Comparison of ENCODE assay signal across 8 cellular contexts in genomic region chr22:20079745-20080444, GRCh38. TPM values are rescaled to one million over a fixed set of nuclear protein-coding genes. Genes with fewer than 3 reads are reported as not detected.
DNase-seq lines count a peak whose midpoint lies in the region; ATAC-seq and TF ChIP-seq lines count a peak whose summit lies in the region.

DGCR8 (plus strand) TSS chr22:20080241; CDS start chr22:20085964, 5,723 bp downstream.

- H3K4me1 ChIP-seq in PC-9 (replicated peaks; ENCODE audit: insufficient read depth): peaks cover 4% of the 10 kb centered on the region; the same call in 1 of the 2 replicates
- H3K4me1 ChIP-seq in esophagus muscularis mucosa: peaks cover 45 to 51% (median 50%) of the 10 kb centered on the region in 4 donors
- H3K4me1 ChIP-seq in muscle layer of colon (ENCODE audit: insufficient read depth, low read length): peaks cover 38% of the 10 kb centered on the region

- H3F3A ChIP-seq in PC-9 (ENCODE audit: insufficient read depth, low read depth): peaks cover 16% of the 10 kb centered on the region

- no peaks in the 10 kb centered on the region for H3K9me3 ChIP-seq in PC-9 (ENCODE audit: insufficient read depth, low read depth)
- no peaks in the 10 kb centered on the region for H3K9me3 ChIP-seq in esophagus muscularis mucosa
- H3K9me3 ChIP-seq in muscle layer of colon (ENCODE audit: low read length): no peaks in the 10 kb centered on the region

- H3K36me3 ChIP-seq in PC-9 (ENCODE audit: low read depth) (no peaks in the 10 kb centered on the region), esophagus muscularis mucosa (no peaks in the 10 kb centered on the region), muscle layer of colon (ENCODE audit: insufficient read depth, low read length) (no peaks in the 10 kb centered on the region)

- TF ChIP-seq POLR2A in esophagus muscularis mucosa (IDR thresholded peaks at IDR 0.05; ENCODE audit: low read depth): no peak

- H3K9me2 ChIP-seq in PC-9 (ENCODE audit: insufficient read depth): no peaks in the 10 kb centered on the region

- intact Hi-C loops in PC-9 (cut with micrococcal nuclease; ENCODE audit: unreplicated experiment) (loop anchor here (2.0 kb wide), 1 partner anchor 37 kb away; the partner anchor contains the start of genes RANBP1 and TRMT2A), esophagus muscularis mucosa (cut with DNase I) (loop anchor here (5.0 kb wide), 1 partner anchor 63 kb away; the partner anchor contains the start of gene ARVCF)

- H3K4me3 Mint-ChIP-seq in activated T-cell treated with anti-CD3 and anti-CD28 coated beads, Interleukin-2, amount 50 U/mL, for 72 hours: peak within 1 kb of the TSS; percentile 84 to 88
- peak within 1 kb of the TSS; percentile 87 for H3K4me3 Mint-ChIP-seq in stimulated activated effector memory CD8-positive, alpha-beta T cell treated with anti-CD3 and anti-CD28 coated beads, Interleukin-12 subunit alpha, Interleukin-12 subunit beta, amount 100 ng/mL, for 72 hours

- POLR2A ChIA-PET in PC-9 (lab: Charles Lee; ENCODE audit: unreplicated experiment): interaction anchor here (0.6 kb wide), 1 partner anchor 17 kb away, joined by 6 read pairs; no protein-coding TSS in a partner anchor

- no peaks in the 10 kb centered on the region for H3K9me3 Mint-ChIP-seq in activated T-cell treated with anti-CD3 and anti-CD28 coated beads, Interleukin-2, amount 50 U/mL, for 72 hours
- H3K9me3 Mint-ChIP-seq in stimulated activated effector memory CD8-positive, alpha-beta T cell treated with anti-CD3 and anti-CD28 coated beads, Interleukin-12 subunit alpha, Interleukin-12 subunit beta, amount 100 ng/mL, for 72 hours: no peaks in the 10 kb centered on the region

- H3K36me3 Mint-ChIP-seq in activated T-cell treated with anti-CD3 and anti-CD28 coated beads, Interleukin-2, amount 50 U/mL, for 72 hours (ENCODE audit: insufficient read depth in 2 of 2): no peaks in the 10 kb centered on the region
- peaks cover 11% of the 10 kb centered on the region for H3K36me3 Mint-ChIP-seq in stimulated activated effector memory CD8-positive, alpha-beta T cell treated with anti-CD3 and anti-CD28 coated beads, Interleukin-12 subunit alpha, Interleukin-12 subunit beta, amount 100 ng/mL, for 72 hours

- CTCF ChIA-PET in PC-9 (lab: Charles Lee): no interaction called here

- BruUV-seq in PC-9 (replicated peaks; lab: Mats Ljungman, UMichigan): no TSS peak

- H3K4me1 Mint-ChIP-seq in activated T-cell treated with anti-CD3 and anti-CD28 coated beads, Interleukin-2, amount 50 U/mL, for 72 hours (ENCODE audit: low read depth): peaks cover 45% of the 10 kb centered on the region
- H3K4me1 Mint-ChIP-seq in stimulated activated effector memory CD8-positive, alpha-beta T cell treated with anti-CD3 and anti-CD28 coated beads, Interleukin-12 subunit alpha, Interleukin-12 subunit beta, amount 100 ng/mL, for 72 hours: peaks cover 43% of the 10 kb centered on the region

- H3K79me2 ChIP-seq in PC-9 (ENCODE audit: low read depth): peaks cover 45% of the 10 kb centered on the region

- peak within 1 kb of the TSS; percentile 76 for H3K27ac Mint-ChIP-seq in activated T-cell treated with anti-CD3 and anti-CD28 coated beads, Interleukin-2, amount 50 U/mL, for 72 hours
- H3K27ac Mint-ChIP-seq in stimulated activated effector memory CD8-positive, alpha-beta T cell treated with anti-CD3 and anti-CD28 coated beads, Interleukin-12 subunit alpha, Interleukin-12 subunit beta, amount 100 ng/mL, for 72 hours: peak within 1 kb of the TSS; percentile 72

- WGBS in esophagus muscularis mucosa: under 1% methylated on average over 39 of the region's 100 CpGs

- no peaks in the 10 kb centered on the region for H3K27me3 Mint-ChIP-seq in activated T-cell treated with anti-CD3 and anti-CD28 coated beads, Interleukin-2, amount 50 U/mL, for 72 hours (ENCODE audit: low read depth)

- DNase-seq in DMS114 treated with DMSO at 0.1 percent for 48 hours (lab: John Stamatoyannopoulos, UW; ENCODE audit: unreplicated experiment) (peak; percentile 83), PC-9 (peak; percentile 65 to 89), esophagus muscularis mucosa (ENCODE audit: extremely low spot score) (peak; percentile 94)
- peak; percentile 60 for DNase-seq in Jurkat, Clone E6-1 (ENCODE audit: low read depth, low spot score)
- peak; percentile 75 to 84 for DNase-seq in activated T-cell treated with anti-CD3 and anti-CD28 coated beads, Interleukin-2, amount 50 U/mL, for 72 hours
- peak; percentile 68 to 88 for DNase-seq in stimulated activated effector memory CD8-positive, alpha-beta T cell treated with anti-CD3 and anti-CD28 coated beads, Interleukin-12 subunit alpha, Interleukin-12 subunit beta, amount 100 ng/mL, for 72 hours (ENCODE audit: low spot score in 2 of 2)

- peak within 1 kb of the TSS; percentile 98 for H3K4me3 ChIP-seq in Jurkat, Clone E6-1 (ENCODE audit: low read length)
- peak within 1 kb of the TSS; percentile 91 for H3K4me3 ChIP-seq in PC-9
- H3K4me3 ChIP-seq in esophagus muscularis mucosa: peak within 1 kb of the TSS; percentile 78 to 89 (median 82)
- peak within 1 kb of the TSS; percentile 76 to 91 for H3K4me3 ChIP-seq in muscle layer of colon (ENCODE audit: low read depth in 1 of 2, low read length in 2 of 2)

- peak within 1 kb of the TSS; percentile 90 for H3K4me2 ChIP-seq in PC-9

- peak within 1 kb of the TSS; percentile 90 for H3K9ac ChIP-seq in muscle layer of colon (ENCODE audit: low read length)

- TF ChIP-seq CTCF in PC-9 (conservative IDR thresholded peaks at IDR 0.05) (no peak), esophagus muscularis mucosa (IDR thresholded peaks at IDR 0.05) (peak in 1 of 3 experiments; percentile 21)

- H3K27ac ChIP-seq in PC-9 (peak within 1 kb of the TSS; percentile 61), esophagus muscularis mucosa (replicated peaks in 1 of 4) (peak within 1 kb of the TSS; percentile 87 to 96 (median 92)), muscle layer of colon (ENCODE audit: low read depth, low read length) (peak within 1 kb of the TSS; percentile 75)

- H4K20me1 ChIP-seq in PC-9 (ENCODE audit: insufficient read depth): peaks cover 15% of the 10 kb centered on the region

- ATAC-seq in GM21619 (IDR thresholded peaks at IDR 0.05; ENCODE audit: unreplicated experiment): peak; percentile 72
- peak; percentile 94 to 95 for ATAC-seq in activated T-cell treated with anti-CD3 and anti-CD28 coated beads, Interleukin-2, amount 50 U/mL, for 72 hours (replicated peaks in 1 of 2)
- peak; percentile 92 for ATAC-seq in stimulated activated effector memory CD8-positive, alpha-beta T cell treated with anti-CD3 and anti-CD28 coated beads, Interleukin-12 subunit alpha, Interleukin-12 subunit beta, amount 100 ng/mL, for 72 hours

- no peak for TF ChIP-seq EP300 in esophagus muscularis mucosa (IDR thresholded peaks at IDR 0.05)

- H3K27me3 ChIP-seq in PC-9 (ENCODE audit: insufficient read depth, low read depth) (no peaks in the 10 kb centered on the region), esophagus muscularis mucosa (no peaks in the 10 kb centered on the region), muscle layer of colon (ENCODE audit: control insufficient read depth in 1 of 2, insufficient read depth in 2 of 2, low read length in 2 of 2) (no peaks in the 10 kb centered on the region)

- peak within 1 kb of the TSS; percentile 91 for H2AFZ ChIP-seq in PC-9

RNA-seq across cellular contexts. Expression of gene DGCR8, which starts in this region (rescaled TPM):
- 27.9 TPM for polyA plus RNA-seq in Jurkat, Clone E6-1 (2012; ENCODE audit: insufficient read depth, insufficient read length)
- 31.9 and 34.7 TPM in 2 replicates for total RNA-seq in PC-9 (2021)
- 10 to 100 TPM; 44.2 to 46.6 TPM for total RNA-seq in activated T-cell treated with anti-CD3 and anti-CD28 coated beads, Interleukin-2, amount 50 U/mL, for 72 hours
- 10 to 100 TPM; 16.9 to 26.6 (median 19.6) TPM for total RNA-seq in esophagus muscularis mucosa

Comparison
In these comparisons a context has a peak if more than half of its experiments do, and no peak if none do; other contexts are left out.
1. Peak in every context shown above with its lines: DNase-seq, ATAC-seq, H3K4me3 ChIP-seq and H3K27ac ChIP-seq.